1 cellular context compared by ENCODE assay signal in genomic region chr11:9609841-9610240, GRCh38.
A peak's percentile ranks its signal among the peaks of the same experiment; 100 is the strongest.
TF ChIP-seq lines count a peak whose summit lies in the region.

No MANE protein-coding gene starts in this region.

TF ChIP-seq in HEK293, 187 proteins besides CTCF, POLR2A, EP300 and RAD21 (continued from another document):
- 0 out of 2 replicates have a peak, but pooled peaks have one; percentile 32 for TF ChIP-seq HIC1 (tag by site-specific recombination; IDR thresholded peaks at IDR 0.05)
- TF ChIP-seq YY2 (tag by site-specific recombination; IDR thresholded peaks at IDR 0.05) = no peak
- TF ChIP-seq ZNF561 (tag by site-specific recombination; IDR thresholded peaks at IDR 0.05; ENCODE audit: borderline replicate concordance) = no peak
- TF ChIP-seq ZNF843 (tag by site-specific recombination; IDR thresholded peaks at IDR 0.05) = no peak
- no peak for TF ChIP-seq ZNF658 (tag by site-specific recombination; IDR thresholded peaks at IDR 0.05)
- no peak for TF ChIP-seq ZSCAN16 (tag by site-specific recombination; IDR thresholded peaks at IDR 0.05)
- no peak for TF ChIP-seq ZFP41 (tag by site-specific recombination; IDR thresholded peaks at IDR 0.05; ENCODE audit: borderline replicate concordance)
- no peak for TF ChIP-seq ZNF248 (tag by site-specific recombination; IDR thresholded peaks at IDR 0.05)
- TF ChIP-seq SETDB1 (IDR thresholded peaks at IDR 0.05; ENCODE audit: insufficient read length, low read length) = peak; percentile 41
- no peak for TF ChIP-seq ZNF19 (tag by site-specific recombination; IDR thresholded peaks at IDR 0.05; ENCODE audit: low read depth)
